8 cellular contexts compared by ENCODE assay signal in genomic region chr4:38860788-38861424, GRCh38. TPM values are rescaled to one million over a fixed set of nuclear protein-coding genes. Genes with fewer than 3 reads are reported as not detected.
A peak's percentile ranks its signal among the peaks of the same experiment; 100 is the strongest.
DNase-seq lines count a peak whose midpoint lies in the region; ATAC-seq, FAIRE-seq and TF ChIP-seq lines count a peak whose summit lies in the region.

No MANE protein-coding gene starts in this region.

- H3K4me1 ChIP-seq in A549 (peaks cover 14% of the 10 kb centered on the region), adipocyte (ENCODE audit: control insufficient read depth, insufficient read depth, low read length) (peaks cover 25% of the 10 kb centered on the region)

- TF ChIP-seq CTCF in A549 (IDR thresholded peaks at IDR 0.05) (peak; percentile 58), SU-DHL-6 (IDR thresholded peaks at IDR 0.05; ENCODE audit: insufficient read depth, low read length, poor library complexity, severe bottlenecking) (peak; percentile 70)

- POLR2A ChIA-PET in A549 (lab: Yijun Ruan, JAX): no interaction called here

- H3F3A ChIP-seq in SU-DHL-6 (ENCODE audit: insufficient read depth): peaks cover 30% of the 10 kb centered on the region

- H3K79me2 ChIP-seq in SU-DHL-6 (ENCODE audit: insufficient read depth, low read length): peaks cover under 1% of the 10 kb centered on the region; the same call in 1 of the 2 replicates

- TF ChIP-seq POLR2A in A549 (IDR thresholded peaks at IDR 0.05; ENCODE audit: low read length) (no peak), GM12891 (IDR thresholded peaks at IDR 0.05; ENCODE audit: low read depth, low read length) (no peak)

- no peak overlapping the region for H3K4me2 ChIP-seq in A549
- H3K4me2 ChIP-seq in SU-DHL-6 (ENCODE audit: low read depth, low read length, poor library complexity, severe bottlenecking): peak overlapping the region; percentile 34

- H3K36me3 ChIP-seq in SU-DHL-6 (ENCODE audit: low read length) (no peaks in the 10 kb centered on the region), adipocyte (ENCODE audit: control insufficient read depth, insufficient read depth, low read length, severe bottlenecking) (no peaks in the 10 kb centered on the region)

- FAIRE-seq in A549 (lab: Jason Lieb, UNC) (no peak), GM12891 (lab: Jason Lieb, UNC) (peak; percentile 75)

- no peak for TF ChIP-seq RAD21 in A549 (conservative IDR thresholded peaks at IDR 0.05 in 1 of 2, IDR thresholded peaks at IDR 0.05 in 1 of 2)

- peak; percentile 48 to 73; a peak in 3 of 6 replicates for ATAC-seq in A549
- ATAC-seq in HG03342 (IDR thresholded peaks at IDR 0.05; ENCODE audit: unreplicated experiment): peak; percentile 49
- no peak for ATAC-seq in stimulated activated naive CD8-positive, alpha-beta T cell treated with anti-CD3 and anti-CD28 coated beads, Interleukin-15, Interleukin-2, amounts not matched to agents 100 U/mL and 50 U/mL, for 24 hours

- H3K9me3 ChIP-seq in A549: no peaks in the 10 kb centered on the region
- no peaks in the 10 kb centered on the region for H3K9me3 ChIP-seq in SU-DHL-6 (ENCODE audit: insufficient read depth, low read length)
- no peaks in the 10 kb centered on the region for H3K9me3 ChIP-seq in adipocyte (ENCODE audit: control insufficient read depth, low read length)

- H3K9me2 ChIP-seq in SU-DHL-6 (replicated peaks; ENCODE audit: insufficient read depth, low read length): no peaks in the 10 kb centered on the region

- CTCF ChIA-PET in A549 (lab: Yijun Ruan, JAX): interaction anchor here (0.6 to 3.6 kb wide), 24 partner anchors 8 to 542 kb away, joined by 3 to 27 read pairs (median 5); partner anchors contain the start of gene TLR10

- H4K20me1 ChIP-seq in SU-DHL-6 (ENCODE audit: low read depth, low read length): no peaks in the 10 kb centered on the region

- peak overlapping the region; percentile 11 for H2AFZ ChIP-seq in SU-DHL-6 (ENCODE audit: low read depth, low read length, severe bottlenecking)

- no peak overlapping the region for H3K27ac ChIP-seq in A549
- peak overlapping the region; percentile 16; the same call in 1 of the 2 replicates for H3K27ac ChIP-seq in SU-DHL-6 (ENCODE audit: low read depth, low read length)

- H3K9ac ChIP-seq in SU-DHL-6 (ENCODE audit: low read length) (no peak overlapping the region), adipocyte (ENCODE audit: low read length) (no peak overlapping the region)

- 21% methylated on average over 5 of the region's 5 CpGs for WGBS in A549 (ENCODE audit: missing lambda C conversion rate)

- DNase-seq in A549 (ENCODE audit: low read depth in 1 of 2, low spot score in 1 of 2) (peak; percentile 42 to 70), GM12891 (ENCODE audit: insufficient read length, low spot score) (peak; percentile 46), adipocyte (ENCODE audit: low read depth) (peak; percentile 61), left kidney (ENCODE audit: low read depth, low spot score) (peak; percentile 37), OCI-M2 (lab: John Stamatoyannopoulos, UW; ENCODE audit: unreplicated experiment) (no peak)
- DNase-seq in stimulated activated naive CD8-positive, alpha-beta T cell treated with anti-CD3 and anti-CD28 coated beads, Interleukin-15, Interleukin-2, amounts not matched to agents 100 U/mL and 50 U/mL, for 24 hours: peak; percentile 64

- TF ChIP-seq EP300 in A549 (IDR thresholded peaks at IDR 0.05): no peak

- H3K4me3 ChIP-seq in A549 (no peak overlapping the region), SU-DHL-6 (ENCODE audit: insufficient read depth, low read length, poor library complexity, severe bottlenecking) (no peak overlapping the region), adipocyte (ENCODE audit: low read length) (no peak overlapping the region)

- H3K27me3 ChIP-seq in SU-DHL-6 (ENCODE audit: low read length): no peaks in the 10 kb centered on the region
- no peaks in the 10 kb centered on the region for H3K27me3 ChIP-seq in adipocyte (replicated peaks; ENCODE audit: control insufficient read depth, insufficient read depth, low read length)

TF ChIP-seq in A549, 52 proteins besides CTCF, POLR2A, EP300 and RAD21 (continues in another document):
- TF ChIP-seq BHLHE40 (IDR thresholded peaks at IDR 0.05; ENCODE audit: low read depth, low read length) (no peak), BCL3 (IDR thresholded peaks at IDR 0.05) (no peak), PHF8 (IDR thresholded peaks at IDR 0.05; ENCODE audit: borderline replicate concordance, low read depth) (no peak), NPAS2 (CRISPR knock-in tag; IDR thresholded peaks at IDR 0.05; ENCODE audit: borderline replicate concordance) (no peak), HOXB5 (CRISPR knock-in tag; IDR thresholded peaks at IDR 0.05) (no peak), ZFP36 (IDR thresholded peaks at IDR 0.05; ENCODE audit: borderline replicate concordance, partially characterized antibody) (no peak), CHD4 (IDR thresholded peaks at IDR 0.05; ENCODE audit: borderline replicate concordance) (no peak), CHD2 (IDR thresholded peaks at IDR 0.05; ENCODE audit: low read length, partially characterized antibody) (no peak), POLR2AphosphoS2 (conservative IDR thresholded peaks at IDR 0.05; ENCODE audit: low read length) (no peak), HEYL (CRISPR knock-in tag; IDR thresholded peaks at IDR 0.05) (no peak)

TF ChIP-seq in GM12891, 5 proteins besides CTCF, POLR2A, EP300 and RAD21:
- TF ChIP-seq TAF1 (IDR thresholded peaks at IDR 0.05; ENCODE audit: low read depth, low read length): no peak
- TF ChIP-seq PAX5 (IDR thresholded peaks at IDR 0.05; ENCODE audit: insufficient read depth, low read length, severe bottlenecking): no peak

RNA-seq across cellular contexts. Expression of gene TLR6, which starts 4.3 kb away (rescaled TPM):
- polyA plus RNA-seq in A549 (2011; rRNA removed) (11.5 and 13.2 TPM in 2 replicates), A549 (2017; fragmentation: RNase III; extraction: RNeasy Plus Mini Kit Qiagen cat#74134 plus additional on column Dnase treatment) (5.2 to 5.9 TPM (median 5.6 TPM) in 3 replicates)
- 1.4 and 1.5 TPM in 2 replicates for polyA plus RNA-seq in A549 (2012; cell fraction: cytosol; rRNA removed)
- polyA plus RNA-seq in A549 (2012; cell fraction: nucleus; rRNA removed): 2.1 and 3.0 TPM in 2 replicates
- polyA minus RNA-seq in A549 (2011; rRNA and poly(A)+ RNA removed): 12.6 and 15.0 TPM in 2 replicates
- polyA plus RNA-seq in GM12891 (2012; ENCODE audit: low read depth, missing spikeins): 10.3 TPM

RNA-seq across cellular contexts. Expression of gene FAM114A1, which starts 6.7 kb away (rescaled TPM):
- polyA plus RNA-seq in A549 (2011; rRNA removed) (50.3 and 55.4 TPM in 2 replicates), A549 (2017; fragmentation: RNase III; extraction: RNeasy Plus Mini Kit Qiagen cat#74134 plus additional on column Dnase treatment) (39.2 to 51.7 TPM (median 44.2 TPM) in 3 replicates)
- polyA plus RNA-seq in A549 (2012; cell fraction: cytosol; rRNA removed): 31.6 and 34.4 TPM in 2 replicates
- 27.5 and 31.6 TPM in 2 replicates for polyA plus RNA-seq in A549 (2012; cell fraction: nucleus; rRNA removed)
- polyA minus RNA-seq in A549 (2011; rRNA and poly(A)+ RNA removed): 63.1 and 93.4 TPM in 2 replicates
- 5.2 TPM for polyA plus RNA-seq in GM12891 (2012; ENCODE audit: low read depth, missing spikeins)

RNA-seq across cellular contexts. Expression of gene TLR1, which starts 56.3 kb away (rescaled TPM):
- polyA plus RNA-seq in A549 (2011; rRNA removed): 2.6 and 2.7 TPM in 2 replicates
- polyA plus RNA-seq in A549 (2012; cell fraction: cytosol; rRNA removed): 0.32 and 0.47 TPM in 2 replicates
- polyA plus RNA-seq in A549 (2012; cell fraction: nucleus; rRNA removed): 0.50 and 0.64 TPM in 2 replicates
- 0.83 to 1.2 TPM (median 0.86 TPM) in 3 replicates for polyA plus RNA-seq in A549 (2017; fragmentation: RNase III; extraction: RNeasy Plus Mini Kit Qiagen cat#74134 plus additional on column Dnase treatment)
- polyA minus RNA-seq in A549 (2011; rRNA and poly(A)+ RNA removed): 1.9 and 2.5 TPM in 2 replicates
- 24.5 TPM for polyA plus RNA-seq in GM12891 (2012; ENCODE audit: low read depth, missing spikeins)
